ENCODE assay signal across 23 cellular contexts in genomic region chr3:125229707-125230106, GRCh38.
"Had no signal": no experiment of that assay in that cellular context is flagged by ENCODE, and none has a peak within 500 bp of the region (broad histone marks: within the 10 kb centered on the region; RNA-seq: fewer than 3 reads in every experiment).

No MANE protein-coding gene starts in this region.

- H3K27me3 ChIP-seq: SJSA1 had no signal

- DNase-seq: IMR-90, Karpas-422, KG1, MM.1S, NCI-H1048, NCI-H1105, NCI-H1436 treated with DMSO at 0.1 percent for 48 hours, NCI-H1694 treated with DMSO at 0.1 percent for 48 hours, NCI-H1930, NCI-H2081 treated with DMSO at 0.1 percent for 48 hours, NCI-H2171, NCI-H226, NCI-H446, NCI-H510A, NCI-H524 treated with DMSO at 0.1 percent for 48 hours, NCI-H69, NCI-H774, Right ventricle myocardium superior, RPMI8226, SIG-M5 had no signal

- H3K4me3 ChIP-seq: SJSA1, SK-N-MC had no signal

- ATAC-seq: HepG2 had no signal

- FAIRE-seq: HepG2 had no signal

- H3K9me3 ChIP-seq: SJSA1 had no signal

- H3K27ac ChIP-seq: SJSA1, SK-N-MC had no signal
